Comparison of ENCODE assay signal across 9 cellular contexts in the genomic region with DNA sequence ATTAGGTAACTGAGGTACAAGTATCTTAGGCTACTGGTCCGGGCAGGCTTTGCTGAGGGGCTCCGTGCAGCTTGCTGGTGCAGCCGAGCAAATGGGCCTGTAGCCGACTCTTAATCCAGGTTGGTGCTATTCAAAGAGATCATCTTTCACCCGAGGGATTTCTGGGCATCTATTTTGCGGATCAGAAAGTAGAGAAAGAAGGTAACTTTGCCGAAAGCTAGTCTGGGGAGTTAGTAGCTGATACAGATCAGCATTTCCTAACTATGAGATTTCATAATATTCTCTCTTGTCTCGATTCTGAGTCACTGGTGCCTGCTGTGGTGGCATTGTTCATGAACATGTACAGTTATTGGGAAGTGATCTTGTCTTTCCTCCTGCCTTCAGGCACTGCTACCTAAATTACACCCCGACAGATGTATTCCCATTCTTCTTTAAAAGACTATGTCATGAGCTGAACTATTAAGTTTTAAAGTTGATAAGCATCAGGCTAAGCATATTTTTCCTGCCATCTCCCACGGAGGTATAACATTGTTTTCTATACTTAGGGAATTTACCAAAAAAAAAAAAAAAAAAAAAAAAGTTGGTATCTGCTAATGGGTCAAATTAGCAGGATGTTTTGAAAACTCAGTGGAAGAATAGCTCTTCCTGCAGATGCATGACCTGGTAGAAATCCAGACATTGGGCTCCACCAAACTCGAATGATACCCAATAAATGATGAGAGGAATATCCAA. TPM values are rescaled to one million over a fixed set of nuclear protein-coding genes. Genes with fewer than 3 reads are reported as not detected.
DNase-seq lines count a peak whose midpoint lies in the region; ATAC-seq and TF ChIP-seq lines count a peak whose summit lies in the region.
"Had no signal": no experiment of that assay in that cellular context is flagged by ENCODE, and none has a peak within 500 bp of the region (broad histone marks: within the 10 kb centered on the region; RNA-seq: fewer than 3 reads in every experiment).

No MANE protein-coding gene starts in this region.

- no peaks in the 10 kb centered on the region for H3K9me3 ChIP-seq in GM23248 (ENCODE audit: low read depth)
- no peaks in the 10 kb centered on the region for H3K9me3 ChIP-seq in osteoblast (ENCODE audit: low read depth, low read length)

- 12 to 13% methylated on average over 11 of the region's 11 CpGs for WGBS in GM23248 (ENCODE audit: low coverage in 1 of 2, low lambda C conversion rate in 2 of 2, missing lambda C conversion rate in 2 of 2), 2 experiments

- peaks cover 43% of the 10 kb centered on the region for H3K4me1 Mint-ChIP-seq in osteocyte (ENCODE audit: unreplicated experiment)

- H4K20me1 ChIP-seq in GM23248 (ENCODE audit: insufficient read depth) (no peaks in the 10 kb centered on the region), osteoblast (ENCODE audit: insufficient read depth, low read length) (no peaks in the 10 kb centered on the region)

- intact Hi-C loops in dorsolateral prefrontal cortex (cut with DNase I), result no loop called here

- H3K36me3 Mint-ChIP-seq in osteocyte (ENCODE audit: unreplicated experiment), result peaks cover 8% of the 10 kb centered on the region

- TF ChIP-seq CTCF in choroid plexus epithelial cell (conservative IDR thresholded peaks at IDR 0.05; ENCODE audit: low read depth, low read length) (no peak), osteocyte (IDR thresholded peaks at IDR 0.05) (no peak), dorsolateral prefrontal cortex (IDR thresholded peaks at IDR 0.05 in 54 of 56, conservative IDR thresholded peaks at IDR 0.05 in 2 of 56; ENCODE audit: low read depth in 1 of 56, partially characterized antibody in 56 of 56) (no peak), osteoblast (IDR thresholded peaks at IDR 0.05; ENCODE audit: extremely low read depth, low read depth, low read length) (no peak)

- H3K4me1 ChIP-seq in GM23248 (ENCODE audit: insufficient read depth) (peaks cover 49% of the 10 kb centered on the region), osteoblast (ENCODE audit: insufficient read depth, low read length) (peaks cover 33% of the 10 kb centered on the region)

- peak overlapping the region; percentile 84 for H3K27ac ChIP-seq in GM23248
- H3K27ac ChIP-seq in dorsolateral prefrontal cortex, result peak overlapping the region in 13 of 59 donors; percentile 1 to 66 (median 33)
- H3K27ac ChIP-seq in osteoblast (ENCODE audit: low read depth, low read length), result no peak overlapping the region

- peak overlapping the region; percentile 73 for H3K9ac ChIP-seq in GM23248

- H3K36me3 ChIP-seq in GM23248 (ENCODE audit: low read depth) (no peaks in the 10 kb centered on the region), osteoblast (ENCODE audit: insufficient read depth, low read length) (no peaks in the 10 kb centered on the region)

- ATAC-seq in HG03565 (IDR thresholded peaks at IDR 0.05; ENCODE audit: unreplicated experiment) (no peak), HG02885 (IDR thresholded peaks at IDR 0.05; ENCODE audit: poor library complexity, unreplicated experiment) (no peak)
- ATAC-seq: Panc1 had no signal

- H2AFZ ChIP-seq in GM23248 (peak overlapping the region; percentile 51; the same call in 1 of the 2 replicates), osteoblast (ENCODE audit: low read length) (no peak overlapping the region)

- H3K4me2 ChIP-seq in GM23248 (ENCODE audit: unreplicated experiment) (peak overlapping the region; percentile 86), osteoblast (ENCODE audit: insufficient read depth, low read length) (no peak overlapping the region)

- H3K79me2 ChIP-seq in GM23248 (ENCODE audit: insufficient read depth) (no peaks in the 10 kb centered on the region), osteoblast (ENCODE audit: insufficient read depth, low read length) (no peaks in the 10 kb centered on the region)

- DNase-seq in GM23248 (peak; percentile 93), NOMO-1 treated with dmso at 0.1 percent for 144 hours (lab: John Stamatoyannopoulos, UW; ENCODE audit: unreplicated experiment) (peak; percentile 68), choroid plexus epithelial cell (ENCODE audit: low read depth) (peak; percentile 81), osteocyte (ENCODE audit: extremely low spot score, unreplicated experiment) (no peak), dorsolateral prefrontal cortex (no peak), osteoblast (ENCODE audit: insufficient read length, low spot score, missing footprints) (no peak)

- H3F3A ChIP-seq in GM23248 (ENCODE audit: insufficient read depth), result peaks cover 38% of the 10 kb centered on the region

- no peaks in the 10 kb centered on the region for H3K9me3 Mint-ChIP-seq in osteocyte (ENCODE audit: unreplicated experiment)

- H3K9me2 ChIP-seq in GM23248 (ENCODE audit: insufficient read depth), result no peaks in the 10 kb centered on the region

- H3K4me3 ChIP-seq in GM23248 (peak overlapping the region; percentile 64), choroid plexus epithelial cell (ENCODE audit: low read depth, low read length) (no peak overlapping the region), dorsolateral prefrontal cortex (peak overlapping the region in 5 of 59 donors; percentile 2 to 29 (median 8)), osteoblast (ENCODE audit: insufficient read depth, low read length) (no peak overlapping the region)

- in situ Hi-C loops in GM23248 (cut with MboI), result no loop called here

- H3K27me3 Mint-ChIP-seq in osteocyte (ENCODE audit: unreplicated experiment), result no peaks in the 10 kb centered on the region

- no peak overlapping the region for H3K4me3 Mint-ChIP-seq in osteocyte (ENCODE audit: unreplicated experiment)

- peak overlapping the region; percentile 59 for H3K27ac Mint-ChIP-seq in osteocyte (ENCODE audit: unreplicated experiment)

- H3K27me3 ChIP-seq in GM23248 (replicated peaks; ENCODE audit: insufficient read depth), result no peaks in the 10 kb centered on the region
- H3K27me3 ChIP-seq in dorsolateral prefrontal cortex, result no peaks in the 10 kb centered on the region
- no peaks in the 10 kb centered on the region for H3K27me3 ChIP-seq in osteoblast (ENCODE audit: insufficient read depth, low read length)

RNA-seq across cellular contexts. Expression of a gene that starts 57.1 kb away (rescaled TPM):
- total RNA-seq in GM23248 (2014; rRNA removed; shearing (Covaris generic)), result 3.4 and 4.0 TPM in 2 replicates
- 7.7 and 8.8 TPM in 2 replicates for polyA plus RNA-seq in GM23248 (2016; fragmentation: Nextera tagmentation; extraction: Ambion mirVana)
- 43.3 and 46.7 TPM in 2 replicates for total RNA-seq in osteocyte
- 100 to 1,000 TPM in 40 of 120 experiments, 10 to 100 TPM in 80; 63.0 to 203 (median 91.8) TPM for total RNA-seq in dorsolateral prefrontal cortex
- 7.2 and 8.0 TPM in 2 replicates for total RNA-seq in osteoblast

Comparison
In these comparisons a context has a peak if more than half of its experiments do, and no peak if none do; other contexts are left out.
1. DNase-seq: peak in GM23248 (single experiment), NOMO-1 treated with dmso at 0.1 percent for 144 hours (single experiment) and choroid plexus epithelial cell (single experiment); none in osteocyte (single experiment), dorsolateral prefrontal cortex (0 of 10) and osteoblast (single experiment).